ENCODE assay signal across 26 cellular contexts in the genomic region with DNA sequence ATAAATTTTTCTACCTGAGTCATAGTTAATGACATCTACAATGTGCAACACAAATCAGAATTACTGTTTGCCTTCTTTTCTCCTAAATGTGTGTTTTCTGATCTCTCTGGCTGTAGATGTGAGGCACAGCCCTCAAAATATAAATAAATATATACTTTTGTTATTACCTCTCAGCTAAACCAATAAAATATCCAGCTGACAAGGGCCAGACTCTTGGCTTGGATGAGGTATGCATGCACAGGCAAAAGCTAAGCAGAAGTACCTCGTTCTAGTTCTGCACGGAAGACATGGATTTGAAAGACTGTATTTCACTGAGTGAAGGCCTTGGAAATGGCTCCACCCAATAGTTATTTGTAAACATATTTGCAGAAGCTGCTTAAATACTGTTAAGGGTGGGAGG.
"Had no signal": no experiment of that assay in that cellular context is flagged by ENCODE, and none has a peak within 500 bp of the region (broad histone marks: within the 10 kb centered on the region; RNA-seq: fewer than 3 reads in every experiment).

No MANE protein-coding gene starts in this region.

- H3K4me1 ChIP-seq: colonic mucosa, esophagus muscularis mucosa, esophagus squamous epithelium, foreskin keratinocyte, gastrocnemius medialis, gastroesophageal sphincter, heart left ventricle, heart right ventricle had no signal

- FAIRE-seq: colon, endometrium, endothelial cell of umbilical vein, frontal cortex had no signal

- H3K27me3 ChIP-seq: colonic mucosa, dorsolateral prefrontal cortex, esophagus muscularis mucosa, esophagus squamous epithelium, foreskin keratinocyte, gastrocnemius medialis, gastroesophageal sphincter, heart left ventricle, heart right ventricle had no signal

- DNase-seq: colonic mucosa; cortex of kidney; dermis blood vessel endothelial cell; dorsolateral prefrontal cortex; effector CD4-positive, alpha-beta T cell; effector CD8-positive, alpha-beta T cell; effector memory CD4-positive, alpha-beta T cell; effector memory CD8-positive, alpha-beta T cell; endodermal cell; erythroblast; esophagus squamous epithelium; foreskin fibroblast; foreskin keratinocyte; foreskin melanocyte; gastrocnemius medialis; glutamatergic neuron; heart left ventricle; heart right ventricle had no signal

- H3K4me3 ChIP-seq: colonic mucosa, coronary artery, dorsolateral prefrontal cortex, esophagus muscularis mucosa, esophagus squamous epithelium, gastrocnemius medialis, gastroesophageal sphincter, heart left ventricle, heart right ventricle had no signal

- H3K27ac ChIP-seq: colonic mucosa, coronary artery, dorsolateral prefrontal cortex, epithelial cell of prostate, esophagus muscularis mucosa, esophagus squamous epithelium, foreskin keratinocyte, gastrocnemius medialis, gastroesophageal sphincter, heart left ventricle, heart right ventricle had no signal

- H3K36me3 ChIP-seq: colonic mucosa, esophagus muscularis mucosa, esophagus squamous epithelium, gastrocnemius medialis, gastroesophageal sphincter, heart left ventricle, heart right ventricle had no signal

- H3K9me3 ChIP-seq: colonic mucosa, esophagus muscularis mucosa, esophagus squamous epithelium, gastrocnemius medialis, gastroesophageal sphincter had no signal
